ENCODE assay signal across 8 cellular contexts in the genomic region with DNA sequence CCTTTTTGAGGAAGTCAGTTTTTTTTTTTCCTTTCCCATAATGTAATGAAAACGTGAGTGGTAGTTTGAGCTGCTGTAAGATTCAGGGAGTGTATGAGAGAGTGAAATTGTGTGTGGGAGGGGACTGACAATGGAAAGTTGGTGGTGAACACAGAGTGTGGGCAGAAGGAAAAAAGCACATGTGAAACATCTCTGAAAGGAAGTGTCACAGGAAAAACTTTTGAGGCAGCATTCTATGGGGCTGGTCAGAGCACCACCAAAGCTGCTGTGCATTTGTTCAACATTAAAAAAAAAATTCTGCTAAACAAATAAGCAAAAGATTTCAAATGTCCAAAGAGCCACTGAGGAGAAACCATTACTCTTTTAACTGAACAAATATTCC.
DNase-seq lines count a peak whose midpoint lies in the region; ATAC-seq and TF ChIP-seq lines count a peak whose summit lies in the region.

No MANE protein-coding gene starts in this region.

- intact Hi-C loops in adrenal gland (cut with DNase I) (no loop called here), mucosa of descending colon (cut with DNase I, micrococcal nuclease) (no loop called here)

- no peak for TF ChIP-seq CTCF in BJ (IDR thresholded peaks at IDR 0.05; ENCODE audit: insufficient read depth, low read depth, low read length)
- no peak for TF ChIP-seq CTCF in adrenal gland (IDR thresholded peaks at IDR 0.05)
- no peak for TF ChIP-seq CTCF in mucosa of descending colon (IDR thresholded peaks at IDR 0.05)

- H3K4me1 ChIP-seq in adrenal gland (replicated peaks in 1 of 2), result peaks cover 4 to 30% of the 10 kb centered on the region in 2 donors
- no peaks in the 10 kb centered on the region for H3K4me1 ChIP-seq in mucosa of descending colon (ENCODE audit: low read depth)

- no peaks in the 10 kb centered on the region for H3K36me3 ChIP-seq in BJ (ENCODE audit: control insufficient read depth, insufficient read depth, low read length)
- H3K36me3 ChIP-seq in adrenal gland (replicated peaks in 1 of 2), result no peaks in the 10 kb centered on the region
- no peaks in the 10 kb centered on the region for H3K36me3 ChIP-seq in mucosa of descending colon (ENCODE audit: low read depth)

- TF ChIP-seq POLR2A in adrenal gland (IDR thresholded peaks at IDR 0.05), result no peak

- H3K4me3 ChIP-seq in BJ (ENCODE audit: low read depth, low read length) (no peak overlapping the region), adrenal gland (no peak overlapping the region), mucosa of descending colon (no peak overlapping the region)

- 29 to 43% (median 35%) methylated on average over 1 of the region's 1 CpG for WGBS in adrenal gland, 4 donors

- H3K27me3 ChIP-seq in BJ (ENCODE audit: control insufficient read depth, insufficient read depth, low read length) (no peaks in the 10 kb centered on the region), adrenal gland (no peaks in the 10 kb centered on the region)

- CTCF ChIA-PET in BJ (lab: Yijun Ruan, JAX), result interaction anchor here (1.0 to 1.4 kb wide), 3 partner anchors 66 to 133 kb away, joined by 3 to 4 read pairs (median 4); no protein-coding TSS in a partner anchor

- peak overlapping the region in 3 of 5 donors; percentile 26 to 45 (median 42) for H3K27ac ChIP-seq in adrenal gland

- POLR2A ChIA-PET in BJ (lab: Charles Lee), result interaction anchor here (0.6 to 0.7 kb wide), 3 partner anchors 14 to 155 kb away, joined by 5 to 9 read pairs (median 5); no protein-coding TSS in a partner anchor

- ATAC-seq in GM19397 (IDR thresholded peaks at IDR 0.05; ENCODE audit: unreplicated experiment) (peak; percentile 31), HG03460 (IDR thresholded peaks at IDR 0.05; ENCODE audit: unreplicated experiment) (peak; percentile 44), mucosa of descending colon (peak; percentile 43)

- peak; percentile 42 for DNase-seq in BJ (ENCODE audit: low read depth)
- no peak for DNase-seq in adrenal gland
- no peak for DNase-seq in mucosa of descending colon
- DNase-seq in GF-D8 (lab: John Stamatoyannopoulos, UW), result no peak
- DNase-seq in amygdala (lab: John Stamatoyannopoulos, UW), result no peak
- no peak for DNase-seq in NCI-H345 (lab: John Stamatoyannopoulos, UW)

- H3K9me3 ChIP-seq in adrenal gland (replicated peaks in 1 of 3) (no peaks in the 10 kb centered on the region), mucosa of descending colon (no peaks in the 10 kb centered on the region)
